Comparison of ENCODE assay signal across 26 cellular contexts in genomic region chr12:128864516-128865186, GRCh38. TPM values are rescaled to one million over a fixed set of nuclear protein-coding genes. Genes with fewer than 3 reads are reported as not detected.
DNase-seq lines count a peak whose midpoint lies in the region; ATAC-seq, FAIRE-seq and TF ChIP-seq lines count a peak whose summit lies in the region.
"Had no signal": no experiment of that assay in that cellular context is flagged by ENCODE, and none has a peak within 500 bp of the region (broad histone marks: within the 10 kb centered on the region; RNA-seq: fewer than 3 reads in every experiment).

No MANE protein-coding gene starts in this region.

- H2AFZ ChIP-seq in GM12878 (ENCODE audit: control insufficient read depth, low read depth, low read length), result no peak overlapping the region
- H2AFZ ChIP-seq: GM23248 had no signal

- intact Hi-C loops in Right ventricle myocardium inferior (cut with DNase I) (loop anchor here (2.0 kb wide), 1 partner anchor 40 kb away; no protein-coding TSS in a partner anchor), GM12878 (cut with micrococcal nuclease; ENCODE audit: unreplicated experiment) (no loop called here), right lobe of liver (cut with DNase I) (no loop called here)

- no peaks in the 10 kb centered on the region for H3K79me2 ChIP-seq in GM12878 (ENCODE audit: control insufficient read depth, insufficient read depth, low read length)

- TF ChIP-seq EP300 in GM12878 (IDR thresholded peaks at IDR 0.05; ENCODE audit: borderline replicate concordance in 1 of 2, control insufficient read depth in 1 of 2, low read depth in 2 of 2, low read length in 2 of 2) (no peak), upper lobe of left lung (IDR thresholded peaks at IDR 0.05) (no peak)

- DNase-seq in Right ventricle myocardium inferior (ENCODE audit: missing footprints) (no peak), right atrium auricular region (ENCODE audit: low spot score) (no peak), GM12878 (ENCODE audit: low read depth, low spot score) (no peak), right lobe of liver (peak in 2 of 3 donors; percentile 67 to 77), upper lobe of left lung (peak in 1 of 2 donors; percentile 25), NCI-H1105 (lab: John Stamatoyannopoulos, UW) (no peak), brain microvascular endothelial cell (no peak)
- DNase-seq: activated CD4-positive, alpha-beta memory T cell treated with anti-CD3 and anti-CD28 coated beads, Interleukin-2, amount 10 ng/mL, durations not matched to agents 7 days and 5 days; activated naive CD8-positive, alpha-beta T cell treated with anti-CD3 and anti-CD28 coated beads, Interleukin-2, amount 10 ng/mL, durations not matched to agents 7 days and 5 days; activated T-cell treated with anti-CD3 and anti-CD28 coated beads, Interleukin-2, amount 50 U/mL, for 4 hours; CD8-positive, alpha-beta T cell; EL; GM23248; naive thymus-derived CD4-positive, alpha-beta T cell; NCI-H1092; NCI-H2227 treated with DMSO at 0.1 percent for 48 hours; NK-92 treated with Interleukin-12 subunit alpha and Interleukin-12 subunit beta, amount 100 ng/mL, for 24 hours; RPMI8226; stomach; T-cell had no signal

- H3K27ac ChIP-seq in right atrium auricular region, result no peak overlapping the region
- H3K27ac ChIP-seq in GM12878 (ENCODE audit: control insufficient read depth, insufficient read depth), result no peak overlapping the region
- H3K27ac ChIP-seq in right lobe of liver, result peak overlapping the region; percentile 54 to 97 (median 95)
- no peak overlapping the region for H3K27ac ChIP-seq in upper lobe of left lung
- H3K27ac ChIP-seq in brain microvascular endothelial cell, result no peak overlapping the region
- H3K27ac ChIP-seq: breast epithelium, GM23248, KMS-11, stomach, VCaP had no signal

- H3K4me2 ChIP-seq in GM12878 (ENCODE audit: control insufficient read depth, insufficient read depth), result no peak overlapping the region
- H3K4me2 ChIP-seq: KMS-11 had no signal

- FAIRE-seq in GM12878 (lab: Jason Lieb, UNC), result no peak

- H3K4me1 ChIP-seq in right atrium auricular region (no peaks in the 10 kb centered on the region), GM12878 (ENCODE audit: control insufficient read depth, insufficient read depth, low read length) (no peaks in the 10 kb centered on the region), right lobe of liver (peaks cover 0 to 67% (median 21%) of the 10 kb centered on the region in 4 donors), upper lobe of left lung (no peaks in the 10 kb centered on the region)
- H3K4me1 ChIP-seq: breast epithelium, stomach, uterus had no signal

- RAD21 ChIA-PET in GM12878 (lab: Charles Lee; ENCODE audit: unreplicated experiment), result interaction anchor here (1.3 kb wide), 1 partner anchor 34 kb away, joined by 4 read pairs; no protein-coding TSS in a partner anchor

- no peak overlapping the region for H3K9ac ChIP-seq in GM12878 (ENCODE audit: control insufficient read depth, insufficient read depth, low read length)
- H3K9ac ChIP-seq: GM23248, KMS-11 had no signal

- 0 out of 2 replicates have a peak, but pooled peaks cover 3% of the 10 kb centered on the region for H4K20me1 ChIP-seq in GM12878 (ENCODE audit: control insufficient read depth, insufficient read depth)

- in situ Hi-C loops in GM12878 (cut with MboI), result no loop called here
- in situ Hi-C loops in brain microvascular endothelial cell (cut with HindIII; ENCODE audit: low pct_ligation_motif_present, low sequenced_read_pairs), result no loop called here

- SMC1A ChIA-PET in GM12878 (lab: Charles Lee; ENCODE audit: uncharacterized antibody, unreplicated experiment), result interaction anchor here (0.9 to 1.1 kb wide), 3 partner anchors 8 to 45 kb away, joined by 3 read pairs; no protein-coding TSS in a partner anchor

- no peaks in the 10 kb centered on the region for H3K27me3 ChIP-seq in right atrium auricular region
- H3K27me3 ChIP-seq in GM12878 (replicated peaks in 1 of 2; ENCODE audit: control insufficient read depth in 2 of 2, insufficient read depth in 2 of 2, low read length in 1 of 2), result no peaks in the 10 kb centered on the region
- H3K27me3 ChIP-seq in right lobe of liver, result no peaks in the 10 kb centered on the region
- H3K27me3 ChIP-seq in upper lobe of left lung, result no peaks in the 10 kb centered on the region
- H3K27me3 ChIP-seq in brain microvascular endothelial cell (replicated peaks), result no peaks in the 10 kb centered on the region
- H3K27me3 ChIP-seq: breast epithelium, stomach, uterus had no signal

- no peak for TF ChIP-seq RAD21 in GM12878 (IDR thresholded peaks at IDR 0.05; ENCODE audit: insufficient read depth, low read depth, low read length)

- BruUV-seq in GM12878 (replicated peaks; lab: Mats Ljungman, UMichigan), result no TSS peak

- no peak for TF ChIP-seq POLR2A in GM12878 (IDR thresholded peaks at IDR 0.05; ENCODE audit: low read depth, low read length)
- TF ChIP-seq POLR2A in right lobe of liver (IDR thresholded peaks at IDR 0.05), result peak; percentile 37
- TF ChIP-seq POLR2A in upper lobe of left lung (IDR thresholded peaks at IDR 0.05), result no peak

- CTCF ChIA-PET in GM12878 (lab: Yijun Ruan, JAX), result interaction anchor here (1.0 kb wide), 1 partner anchor 85 kb away, joined by 3 read pairs; no protein-coding TSS in a partner anchor

- POLR2A ChIA-PET in GM12878 (lab: Charles Lee), result interaction anchor here (0.6 kb wide), 1 partner anchor 17 kb away, joined by 3 read pairs; no protein-coding TSS in a partner anchor

- WGBS in GM12878 (ENCODE audit: insufficient coverage, insufficient replicate concordance, low lambda C conversion rate, missing lambda C conversion rate), result 86% methylated on average over 9 of the region's 9 CpGs
- 49% methylated on average over 8 of the region's 9 CpGs for WGBS in right lobe of liver (ENCODE audit: insufficient coverage, low coverage, low lambda C conversion rate, missing lambda C conversion rate)
- WGBS in upper lobe of left lung, 2 donors, result 76 to 81% methylated on average over 9 of the region's 9 CpGs

- ATAC-seq in Right ventricle myocardium inferior, result peak; percentile 93
- ATAC-seq in GM12878, result peak; percentile 69
- peak; percentile 51 to 62 (median 52) for ATAC-seq in right lobe of liver
- peak; percentile 17 to 56 for ATAC-seq in upper lobe of left lung (ENCODE audit: low FRiP score in 2 of 2)
- ATAC-seq in GM21360 (IDR thresholded peaks at IDR 0.05; ENCODE audit: unreplicated experiment), result no peak
- ATAC-seq: activated T-cell treated with anti-CD3 and anti-CD28 coated beads, Interleukin-2, amount 50 U/mL, for 4 hours; CD8-positive, alpha-beta T cell; naive thymus-derived CD4-positive, alpha-beta T cell; T-cell had no signal

- H3K4me3 ChIP-seq in right atrium auricular region, result no peak overlapping the region
- no peak overlapping the region for H3K4me3 ChIP-seq in GM12878
- no peak overlapping the region for H3K4me3 ChIP-seq in right lobe of liver
- H3K4me3 ChIP-seq in upper lobe of left lung, result no peak overlapping the region
- H3K4me3 ChIP-seq in brain microvascular endothelial cell (ENCODE audit: low read depth, low read length), result no peak overlapping the region
- H3K4me3 ChIP-seq: GM23248, stomach, uterus had no signal

- TF ChIP-seq CTCF in right atrium auricular region (IDR thresholded peaks at IDR 0.05) (no peak), GM12878 (IDR thresholded peaks at IDR 0.05 in 2 of 3, conservative IDR thresholded peaks at IDR 0.05 in 1 of 3; ENCODE audit: control insufficient read depth in 2 of 3, extremely low read depth in 1 of 3, insufficient read depth in 1 of 3, low read depth in 3 of 3, low read length in 3 of 3) (no peak), right lobe of liver (IDR thresholded peaks at IDR 0.05) (no peak), upper lobe of left lung (IDR thresholded peaks at IDR 0.05) (no peak), brain microvascular endothelial cell (IDR thresholded peaks at IDR 0.05; ENCODE audit: low read depth, low read length, missing control alignments) (no peak)

- no peaks in the 10 kb centered on the region for H3K9me3 ChIP-seq in right atrium auricular region
- no peaks in the 10 kb centered on the region; the same call in 2 of the 3 replicates for H3K9me3 ChIP-seq in GM12878 (replicated peaks; ENCODE audit: control insufficient read depth, insufficient read depth, low read length)
- no peaks in the 10 kb centered on the region for H3K9me3 ChIP-seq in right lobe of liver
- no peaks in the 10 kb centered on the region for H3K9me3 ChIP-seq in upper lobe of left lung
- H3K9me3 ChIP-seq: breast epithelium, stomach, uterus had no signal

- H3K36me3 ChIP-seq in right atrium auricular region, result no peaks in the 10 kb centered on the region
- H3K36me3 ChIP-seq in GM12878 (ENCODE audit: control insufficient read depth in 2 of 2, insufficient read depth in 2 of 2, low read length in 1 of 2), result peaks cover 0 to 4% of the 10 kb centered on the region in 2 experiments; a peak in 2 of 4 replicates
- H3K36me3 ChIP-seq in right lobe of liver, result no peaks in the 10 kb centered on the region
- no peaks in the 10 kb centered on the region for H3K36me3 ChIP-seq in upper lobe of left lung
- no peaks in the 10 kb centered on the region for H3K36me3 ChIP-seq in brain microvascular endothelial cell (replicated peaks)
- H3K36me3 ChIP-seq: breast epithelium, stomach, uterus had no signal

RNA-seq across cellular contexts. Expression of gene GLT1D1, which starts 11.4 kb away (rescaled TPM):
- total RNA-seq in Right ventricle myocardium inferior (0.68 TPM), right atrium auricular region (under 1 TPM in 1 of 2 donors, not detected in 1; 0.20 TPM), GM12878 (2014; rRNA removed) (2.4 and 2.5 TPM in 2 replicates), GM12878 (2014; rRNA removed; fragmentation: Illumina TruSeq; extraction: Trizol) (2.6 and 3.0 TPM in 2 replicates), GM12878 (2021) (4.1 and 4.2 TPM in 2 replicates), right lobe of liver (10 to 100 TPM; 14.9 to 21.9 (median 20.2) TPM), upper lobe of left lung (1 to 10 TPM; 4.1 to 8.3 (median 6.5) TPM)
- 21.7 and 24.4 TPM in 2 replicates for total RNA-seq in GM12878 (2013; cell fraction: nucleolus; rRNA removed)
- 2.3 TPM for polyA plus RNA-seq in GM12878 (2011; ENCODE audit: low read depth)
- polyA plus RNA-seq in GM12878 (2011; rRNA removed) (62.8 and 71.4 TPM in 2 replicates), GM12878 (2014; fragmentation: Illumina TruSeq; extraction: Trizol) (3.2 and 3.7 TPM in 2 replicates), GM12878 (2014; fragmentation: Nextera tagmentation; extraction: Ambion mirVana) (under 1 TPM; 0.42 to 0.53 TPM), GM12878 (2014; rRNA removed) (3.0 TPM in 2 replicates), GM12878 (2016; fragmentation: Nextera tagmentation; extraction: Ambion mirVana) (1 to 10 TPM; 1.7 to 3.8 TPM)
- polyA plus RNA-seq in GM12878 (2011; cell fraction: cytosol; rRNA removed), result 59.7 and 62.9 TPM in 2 replicates
- polyA plus RNA-seq in GM12878 (2011; cell fraction: nucleus; rRNA removed), result 37.7 and 42.3 TPM in 2 replicates
- 5.0 and 5.5 TPM in 2 replicates for polyA plus RNA-seq in GM12878 (2012)
- 61.7 and 63.7 TPM in 2 replicates for polyA minus RNA-seq in GM12878 (2011; rRNA and poly(A)+ RNA removed)
- 23.4 and 23.9 TPM in 2 replicates for polyA minus RNA-seq in GM12878 (2011; cell fraction: cytosol; rRNA and poly(A)+ RNA removed)
- polyA minus RNA-seq in GM12878 (2011; cell fraction: nucleus; rRNA and poly(A)+ RNA removed), result 12.7 and 17.6 TPM in 2 replicates
- total RNA-seq: activated CD4-positive, alpha-beta memory T cell treated with anti-CD3 and anti-CD28 coated beads, Interleukin-2, amount 10 ng/mL, durations not matched to agents 7 days and 5 days; activated naive CD8-positive, alpha-beta T cell treated with anti-CD3 and anti-CD28 coated beads, Interleukin-2, amount 10 ng/mL, durations not matched to agents 7 days and 5 days; CD8-positive, alpha-beta T cell; GM23248; renal cortical epithelial cell had no signal
- polyA plus RNA-seq: GM23248; naive thymus-derived CD4-positive, alpha-beta T cell had no signal

RNA-seq across cellular contexts. Expression of gene SLC15A4, which starts 40.9 kb away (rescaled TPM):
- total RNA-seq in Right ventricle myocardium inferior (16.3 TPM), right atrium auricular region (10 to 100 TPM; 24.1 to 24.3 TPM), GM12878 (2014; rRNA removed) (46.0 and 49.5 TPM in 2 replicates), GM12878 (2014; rRNA removed; fragmentation: Illumina TruSeq; extraction: Trizol) (36.8 and 37.5 TPM in 2 replicates), GM12878 (2021) (40.3 and 44.5 TPM in 2 replicates), right lobe of liver (10 to 100 TPM; 10.7 to 49.2 (median 25.5) TPM), upper lobe of left lung (10 to 100 TPM; 21.0 to 58.7 (median 32.8) TPM)
- 830 and 863 TPM in 2 replicates for total RNA-seq in GM12878 (2013; cell fraction: nucleolus; rRNA removed)
- polyA plus RNA-seq in GM12878 (2011; ENCODE audit: low read depth), result 45.1 TPM
- polyA plus RNA-seq in GM12878 (2011; rRNA removed) (256 and 257 TPM in 2 replicates), GM12878 (2014; fragmentation: Illumina TruSeq; extraction: Trizol) (36.4 and 44.8 TPM in 2 replicates), GM12878 (2014; fragmentation: Nextera tagmentation; extraction: Ambion mirVana) (10 to 100 TPM; 17.6 to 24.7 TPM), GM12878 (2014; rRNA removed) (36.8 and 41.6 TPM in 2 replicates), GM12878 (2016; fragmentation: Nextera tagmentation; extraction: Ambion mirVana) (10 to 100 TPM; 12.7 to 15.1 TPM)
- 161 and 187 TPM in 2 replicates for polyA plus RNA-seq in GM12878 (2011; cell fraction: cytosol; rRNA removed)
- polyA plus RNA-seq in GM12878 (2011; cell fraction: nucleus; rRNA removed), result 216 and 284 TPM in 2 replicates
- polyA plus RNA-seq in GM12878 (2012), result 58.1 and 84.6 TPM in 2 replicates
- 315 and 350 TPM in 2 replicates for polyA minus RNA-seq in GM12878 (2011; rRNA and poly(A)+ RNA removed)
- polyA minus RNA-seq in GM12878 (2011; cell fraction: cytosol; rRNA and poly(A)+ RNA removed), result 107 and 115 TPM in 2 replicates
- 222 and 331 TPM in 2 replicates for polyA minus RNA-seq in GM12878 (2011; cell fraction: nucleus; rRNA and poly(A)+ RNA removed)

Comparison
In these comparisons a context has a peak if more than half of its experiments do, and no peak if none do; other contexts are left out.
1. DNase-seq: peak in right lobe of liver (2 of 3); none in Right ventricle myocardium inferior (single experiment), right atrium auricular region (single experiment), GM12878 (single experiment), NCI-H1105 (single experiment) and brain microvascular endothelial cell (single experiment).
2. H3K27ac ChIP-seq: peak in right lobe of liver (3 of 3); none in right atrium auricular region (0 of 2), GM12878 (single experiment), upper lobe of left lung (0 of 4) and brain microvascular endothelial cell (single experiment).